In genomic region chr18:28961669-28962228, GRCh38 we compare ENCODE assay signal across 9 cellular contexts.
DNase-seq lines count a peak whose midpoint lies in the region; ATAC-seq and TF ChIP-seq lines count a peak whose summit lies in the region.
"Had no signal": no experiment of that assay in that cellular context is flagged by ENCODE, and none has a peak within 500 bp of the region (broad histone marks: within the 10 kb centered on the region; RNA-seq: fewer than 3 reads in every experiment).

No MANE protein-coding gene starts in this region.

- peak overlapping the region; percentile 24; the same call in 1 of the 2 replicates for H2AFZ ChIP-seq in DND-41 (ENCODE audit: low read depth, low read length)

- no peaks in the 10 kb centered on the region for H3K27me3 ChIP-seq in DND-41 (ENCODE audit: insufficient read depth, low read length, poor library complexity)

- DNase-seq in DND-41 (peak; percentile 22), LHCN-M2 (ENCODE audit: low read depth) (peak; percentile 20), inferior parietal cortex (ENCODE audit: extremely low spot score) (peak; percentile 24), dedifferentiated amniotic fluid mesenchymal stem cell (ENCODE audit: extremely low spot score) (no peak), NCI-H1930 (lab: John Stamatoyannopoulos, UW) (no peak), germinal center (ENCODE audit: low spot score) (no peak)
- DNase-seq: naive B cell had no signal

- H3K4me3 ChIP-seq in DND-41 (ENCODE audit: low read depth in 1 of 2, low read length in 2 of 2) = no peak overlapping the region

- H3K4me2 ChIP-seq in DND-41 (ENCODE audit: insufficient read depth, low read length) = no peak overlapping the region

- no peaks in the 10 kb centered on the region for H3K36me3 ChIP-seq in DND-41 (ENCODE audit: insufficient read depth, low read length)

- H3K27ac ChIP-seq in DND-41 (ENCODE audit: low read length) = no peak overlapping the region

- H3K79me2 ChIP-seq in DND-41 (ENCODE audit: insufficient read depth, low read length) = no peaks in the 10 kb centered on the region

- peak; percentile 61 for TF ChIP-seq CTCF in DND-41 (IDR thresholded peaks at IDR 0.05; ENCODE audit: borderline replicate concordance, extremely low read depth, low read length, poor library complexity, severe bottlenecking)

- H3K9ac ChIP-seq in DND-41 (ENCODE audit: low read depth, low read length) = no peak overlapping the region

- H4K20me1 ChIP-seq in DND-41 (ENCODE audit: insufficient read depth, low read length) = no peaks in the 10 kb centered on the region

- H3K9me3 ChIP-seq in DND-41 (ENCODE audit: insufficient read depth, low read length, severe bottlenecking) = no peaks in the 10 kb centered on the region

- ATAC-seq in DND-41 (ENCODE audit: insufficient read depth, low read depth) (peak; percentile 47; the same call in 1 of the 3 replicates), SK-N-SH treated with all-trans-retinoic acid at 6 μM for 48 hours (peak; percentile 56), GM18907 (IDR thresholded peaks at IDR 0.05; ENCODE audit: unreplicated experiment) (no peak)

- no peaks in the 10 kb centered on the region for H3K4me1 ChIP-seq in DND-41 (ENCODE audit: insufficient read depth, low read length)

TF ChIP-seq in SK-N-SH treated with all-trans-retinoic acid at 6 μM for 48 hours, 23 proteins besides CTCF, POLR2A, EP300 and RAD21:
- TF ChIP-seq, protein P1, sequence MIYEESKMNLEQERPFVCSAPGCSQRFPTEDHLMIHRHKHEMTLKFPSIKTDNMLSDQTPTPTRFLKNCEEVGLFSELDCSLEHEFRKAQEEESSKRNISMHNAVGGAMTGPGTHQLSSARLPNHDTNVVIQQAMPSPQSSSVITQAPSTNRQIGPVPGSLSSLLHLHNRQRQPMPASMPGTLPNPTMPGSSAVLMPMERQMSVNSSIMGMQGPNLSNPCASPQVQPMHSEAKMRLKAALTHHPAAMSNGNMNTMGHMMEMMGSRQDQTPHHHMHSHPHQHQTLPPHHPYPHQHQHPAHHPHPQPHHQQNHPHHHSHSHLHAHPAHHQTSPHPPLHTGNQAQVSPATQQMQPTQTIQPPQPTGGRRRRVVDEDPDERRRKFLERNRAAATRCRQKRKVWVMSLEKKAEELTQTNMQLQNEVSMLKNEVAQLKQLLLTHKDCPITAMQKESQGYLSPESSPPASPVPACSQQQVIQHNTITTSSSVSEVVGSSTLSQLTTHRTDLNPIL (CRISPR knock-in tag; IDR thresholded peaks at IDR 0.05; ENCODE audit: low read depth) = no peak
- TF ChIP-seq BACH2 (CRISPR knock-in tag; IDR thresholded peaks at IDR 0.05; ENCODE audit: borderline replicate concordance) (no peak), ZC3H10 (CRISPR knock-in tag; IDR thresholded peaks at IDR 0.05) (no peak), ZNF70 (CRISPR knock-in tag; IDR thresholded peaks at IDR 0.05) (no peak), ZNF565 (CRISPR knock-in tag; conservative IDR thresholded peaks at IDR 0.05; ENCODE audit: low read depth) (no peak), TSHZ2 (CRISPR knock-in tag; IDR thresholded peaks at IDR 0.05) (no peak), ZNF8 (CRISPR knock-in tag; IDR thresholded peaks at IDR 0.05) (no peak), GLIS3 (CRISPR knock-in tag; IDR thresholded peaks at IDR 0.05) (no peak), ZFP30 (CRISPR knock-in tag; IDR thresholded peaks at IDR 0.05) (no peak), ARNTL (CRISPR knock-in tag; IDR thresholded peaks at IDR 0.05; ENCODE audit: borderline replicate concordance, low read depth) (no peak), TOX (CRISPR knock-in tag; IDR thresholded peaks at IDR 0.05; ENCODE audit: borderline replicate concordance) (no peak)
- TF ChIP-seq, protein P2, sequence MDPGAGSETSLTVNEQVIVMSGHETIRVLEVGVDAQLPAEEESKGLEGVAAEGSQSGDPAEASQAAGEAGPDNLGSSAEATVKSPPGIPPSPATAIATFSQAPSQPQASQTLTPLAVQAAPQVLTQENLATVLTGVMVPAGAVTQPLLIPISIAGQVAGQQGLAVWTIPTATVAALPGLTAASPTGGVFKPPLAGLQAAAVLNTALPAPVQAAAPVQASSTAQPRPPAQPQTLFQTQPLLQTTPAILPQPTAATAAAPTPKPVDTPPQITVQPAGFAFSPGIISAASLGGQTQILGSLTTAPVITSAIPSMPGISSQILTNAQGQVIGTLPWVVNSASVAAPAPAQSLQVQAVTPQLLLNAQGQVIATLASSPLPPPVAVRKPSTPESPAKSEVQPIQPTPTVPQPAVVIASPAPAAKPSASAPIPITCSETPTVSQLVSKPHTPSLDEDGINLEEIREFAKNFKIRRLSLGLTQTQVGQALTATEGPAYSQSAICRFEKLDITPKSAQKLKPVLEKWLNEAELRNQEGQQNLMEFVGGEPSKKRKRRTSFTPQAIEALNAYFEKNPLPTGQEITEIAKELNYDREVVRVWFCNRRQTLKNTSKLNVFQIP (CRISPR knock-in tag; IDR thresholded peaks at IDR 0.05; ENCODE audit: borderline replicate concordance, low read depth) = no peak

Comparison
In these comparisons a context has a peak if more than half of its experiments do, and no peak if none do; other contexts are left out.
1. DNase-seq: peak in DND-41 (single experiment), LHCN-M2 (single experiment) and inferior parietal cortex (single experiment); none in dedifferentiated amniotic fluid mesenchymal stem cell (single experiment), NCI-H1930 (0 of 2) and germinal center (single experiment).